Comparison of ENCODE assay signal across 11 cellular contexts in the genomic region with DNA sequence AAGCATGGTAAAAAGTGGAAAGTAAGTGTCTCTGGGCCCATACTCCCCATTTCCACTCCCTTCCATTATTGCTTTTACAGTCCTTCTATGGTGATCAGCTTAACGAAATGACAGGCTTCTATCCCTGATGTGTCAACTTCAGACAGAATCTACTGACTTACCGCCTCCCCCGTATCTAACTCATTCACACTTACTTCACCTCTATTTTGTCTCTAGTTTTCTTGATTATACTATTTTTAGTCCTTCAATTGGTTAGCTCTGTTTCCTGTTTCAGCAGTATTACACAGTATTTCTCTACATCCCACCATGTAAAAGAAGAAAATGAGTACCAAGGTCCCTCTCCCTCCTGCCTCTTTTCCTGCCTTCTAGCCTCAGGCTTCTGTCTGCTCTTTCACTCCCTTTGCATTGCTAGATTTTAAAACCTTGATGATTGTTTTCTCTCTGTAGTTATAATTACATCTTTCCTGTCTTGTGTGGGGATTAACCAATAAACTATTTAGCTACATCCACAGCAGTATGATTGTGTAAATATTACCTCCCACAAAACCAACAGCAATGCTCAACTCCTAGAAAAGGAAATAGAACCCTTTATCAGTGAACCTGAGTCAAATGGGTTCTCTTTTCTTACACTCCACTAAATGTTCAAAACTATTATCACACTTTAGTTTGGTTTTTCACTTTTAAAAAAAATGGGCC. TPM values are rescaled to one million over a fixed set of nuclear protein-coding genes. Genes with fewer than 3 reads are reported as not detected.
DNase-seq lines count a peak whose midpoint lies in the region; ATAC-seq and TF ChIP-seq lines count a peak whose summit lies in the region.
"Had no signal": no experiment of that assay in that cellular context is flagged by ENCODE, and none has a peak within 500 bp of the region (broad histone marks: within the 10 kb centered on the region; RNA-seq: fewer than 3 reads in every experiment).

No MANE protein-coding gene starts in this region.

- no peaks in the 10 kb centered on the region for H3K9me3 ChIP-seq in aorta (ENCODE audit: control insufficient read depth, low read length)
- H3K9me3 ChIP-seq: sigmoid colon had no signal

- intact Hi-C loops in MCF 10A (cut with micrococcal nuclease) (loop anchor here (10.0 kb wide), 1 partner anchor 257 kb away; a partner anchor contains a TSS), aorta (cut with DNase I) (loop anchor here in 1 of 2 donors (5.0 kb wide), 1 partner anchor 49 kb away; no protein-coding TSS in a partner anchor)

- H3K4me1 ChIP-seq in rectal smooth muscle tissue (ENCODE audit: control insufficient read depth, insufficient read depth, low read length) (peaks cover 10% of the 10 kb centered on the region), aorta (ENCODE audit: control insufficient read depth in 1 of 2, insufficient read depth in 2 of 2, low read length in 2 of 2) (peaks cover 0 to 10% of the 10 kb centered on the region in 2 donors)

- H3K36me3 ChIP-seq in rectal smooth muscle tissue (ENCODE audit: control insufficient read depth, insufficient read depth, low read length) = no peaks in the 10 kb centered on the region
- H3K36me3 ChIP-seq in aorta (ENCODE audit: control insufficient read depth in 1 of 2, insufficient read depth in 2 of 2, low read length in 1 of 2) = no peaks in the 10 kb centered on the region
- H3K36me3 ChIP-seq: sigmoid colon had no signal

- peak overlapping the region; percentile 19 for H3K4me3 ChIP-seq in rectal smooth muscle tissue (ENCODE audit: low read length)
- no peak overlapping the region for H3K4me3 ChIP-seq in aorta (ENCODE audit: low read length in 2 of 2)
- H3K4me3 ChIP-seq: sigmoid colon had no signal

- no peaks in the 10 kb centered on the region for H3K36me3 Mint-ChIP-seq in MCF 10A (ENCODE audit: insufficient read depth, unreplicated experiment)

- H3K27ac ChIP-seq in rectal smooth muscle tissue (ENCODE audit: low read depth, low read length) (no peak overlapping the region), aorta (ENCODE audit: low read depth in 1 of 2, low read length in 2 of 2) (no peak overlapping the region)

- H3K27ac Mint-ChIP-seq in MCF 10A (ENCODE audit: low read depth, unreplicated experiment) = peak overlapping the region; percentile 43

- no TSS peak for BruUV-seq in MCF 10A (replicated peaks; lab: Mats Ljungman, UMichigan)

- H3K9me3 Mint-ChIP-seq in MCF 10A (ENCODE audit: unreplicated experiment) = no peaks in the 10 kb centered on the region

- no peak overlapping the region for H3K9ac ChIP-seq in rectal smooth muscle tissue (ENCODE audit: low read length)

- H3K4me3 Mint-ChIP-seq in MCF 10A (ENCODE audit: unreplicated experiment) = no peak overlapping the region

- no peaks in the 10 kb centered on the region for H3K27me3 Mint-ChIP-seq in MCF 10A (ENCODE audit: insufficient read depth, unreplicated experiment)

- no peak for TF ChIP-seq CTCF in MCF 10A (IDR thresholded peaks at IDR 0.05; ENCODE audit: unreplicated experiment)

- peak; percentile 86 to 87 for ATAC-seq in activated CD4-positive, CD25-positive, alpha-beta regulatory T cell treated with anti-CD3 and anti-CD28 coated beads, Interleukin-2, amount 50 U/mL, for 24 hours
- ATAC-seq in aorta (ENCODE audit: low FRiP score) = no peak

- H3K27me3 ChIP-seq in rectal smooth muscle tissue (ENCODE audit: control insufficient read depth, insufficient read depth, low read length) (no peaks in the 10 kb centered on the region), aorta (ENCODE audit: control insufficient read depth in 1 of 2, insufficient read depth in 2 of 2, low read length in 1 of 2) (no peaks in the 10 kb centered on the region)
- H3K27me3 ChIP-seq: sigmoid colon had no signal

- no peak for DNase-seq in activated CD4-positive, CD25-positive, alpha-beta regulatory T cell (lab: John Stamatoyannopoulos, UW)
- peak; percentile 70 for DNase-seq in NCI-H1417 treated with DMSO at 0.1 percent for 48 hours (lab: John Stamatoyannopoulos, UW)
- no peak for DNase-seq in MCF 10A (ENCODE audit: unreplicated experiment)
- DNase-seq in NCI-H1105 (lab: John Stamatoyannopoulos, UW) = no peak
- DNase-seq in aorta = no peak
- DNase-seq in AG08395 (ENCODE audit: low spot score) = no peak
- DNase-seq: NCI-H187; sigmoid colon; stimulated activated CD8-positive, alpha-beta memory T cell treated with anti-CD3 and anti-CD28 coated beads, Interleukin-4, amount 100 ng/mL, for 48 hours had no signal

- POLR2A ChIA-PET in MCF 10A (lab: Yijun Ruan, JAX) = interaction anchor here (0.7 to 3.9 kb wide), 5 partner anchors 18 to 261 kb away, joined by 3 to 19 read pairs (median 3); a partner anchor contains a TSS

- 88 to 92% methylated on average over 3 of the region's 3 CpGs for WGBS in aorta, 2 donors

- H3K4me1 Mint-ChIP-seq in MCF 10A (ENCODE audit: insufficient read depth, unreplicated experiment) = peaks cover 35% of the 10 kb centered on the region

- CTCF ChIA-PET in MCF 10A (lab: Yijun Ruan, JAX) = interaction anchor here (0.6 to 6.6 kb wide), 10 partner anchors 8 to 300 kb away, joined by 3 to 46 read pairs (median 6); no protein-coding TSS in a partner anchor

RNA-seq across cellular contexts. Expression of a gene that starts 53.4 kb away (rescaled TPM):
- total RNA-seq in MCF 10A (2022) (38.1 and 38.2 TPM in 2 replicates), aorta (10 to 100 TPM; 80.2 to 84.2 TPM)
- 10 to 100 TPM; 21.9 to 25.9 TPM for polyA plus RNA-seq in aorta
